In the genomic region with DNA sequence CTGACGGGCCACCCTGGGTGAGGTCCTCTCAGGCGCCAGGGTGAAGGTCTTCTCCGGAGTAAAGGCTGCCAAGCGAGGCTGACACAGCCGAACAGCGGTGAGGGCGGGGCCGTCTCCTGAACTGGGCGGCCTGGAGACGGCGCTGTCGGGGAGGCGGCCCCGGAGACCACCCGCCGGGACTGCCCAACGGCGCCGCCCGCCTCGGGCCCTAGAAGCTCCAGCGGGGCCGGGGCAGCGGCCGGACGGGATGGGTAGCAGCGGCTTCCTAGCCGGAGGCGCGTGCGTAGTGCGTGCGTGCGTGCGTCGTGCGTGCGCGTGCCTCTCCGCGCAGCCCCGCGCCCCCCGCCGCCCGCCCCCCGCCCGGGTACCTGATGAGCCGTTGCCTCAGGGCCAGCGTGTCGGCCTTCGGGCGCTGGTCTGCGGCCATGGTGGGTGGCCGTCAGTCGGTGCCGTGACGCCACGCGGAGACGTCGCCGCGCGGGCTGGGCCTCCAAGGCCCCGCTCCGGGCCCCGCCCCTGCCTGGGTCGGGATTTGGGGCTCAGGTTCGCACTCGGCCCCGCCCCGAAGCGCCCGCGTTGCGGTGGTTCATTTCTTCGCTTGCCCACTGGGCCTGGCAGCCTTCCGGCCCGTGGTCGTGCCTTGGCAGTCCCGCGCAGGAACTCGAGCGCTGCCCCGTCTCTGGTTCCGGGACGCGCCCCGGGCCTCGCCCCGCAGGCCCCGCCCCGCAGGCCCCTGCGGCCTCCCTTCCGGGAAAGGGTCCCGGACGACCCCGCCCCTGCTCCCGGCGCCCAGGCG, we compare ENCODE assay signal across 9 cellular contexts. TPM values are rescaled to one million over a fixed set of nuclear protein-coding genes. Genes with fewer than 3 reads are reported as not detected.
A peak's percentile ranks its signal among the peaks of the same experiment; 100 is the strongest.
DNase-seq lines count a peak whose midpoint lies in the region; FAIRE-seq and TF ChIP-seq lines count a peak whose summit lies in the region.
"Had no signal": no experiment of that assay in that cellular context is flagged by ENCODE, and none has a peak within 500 bp of the region (broad histone marks: within the 10 kb centered on the region; RNA-seq: fewer than 3 reads in every experiment).

A gene (minus strand): TSS at position 679 of the 796 bp plus-strand sequence. CDS start 252 bp downstream, at position 427.

- CTCF ChIA-PET in HEK293 (lab: Yijun Ruan, JAX) = interaction anchor here (0.5 to 0.7 kb wide), 2 partner anchors 244 to 621 kb away, joined by 3 read pairs; no protein-coding TSS in a partner anchor

- H3K36me3 ChIP-seq in HEK293 (ENCODE audit: control insufficient read depth in 2 of 2, insufficient read depth in 1 of 2, low read length in 2 of 2) (peaks cover 14 to 44% of the 10 kb centered on the region in 2 experiments; a peak in 2 of 3 replicates), WERI-Rb-1 (no peaks in the 10 kb centered on the region; the same call in 1 of the 2 replicates), bronchial epithelial cell (ENCODE audit: control insufficient read depth, insufficient read depth, low read length) (peaks cover 9% of the 10 kb centered on the region), smooth muscle cell (ENCODE audit: low read depth) (no peaks in the 10 kb centered on the region)

- peak within 1 kb of the TSS; percentile 81 for H3K9ac ChIP-seq in smooth muscle cell (ENCODE audit: low read depth)

- no peak for FAIRE-seq in bronchial epithelial cell (lab: Jason Lieb, UNC)
- FAIRE-seq: G401.6 had no signal

- H3K27me3 Mint-ChIP-seq in immature natural killer cell (ENCODE audit: low read depth in 3 of 3) = peaks cover 2 to 10% (median 5%) of the 10 kb centered on the region in 3 donors

- H3K4me3 Mint-ChIP-seq in immature natural killer cell = peak within 1 kb of the TSS; percentile 79 to 89 (median 85)

- H3K9me3 ChIP-seq in HEK293 (ENCODE audit: control insufficient read depth, insufficient read depth, low read depth, low read length) (no peaks in the 10 kb centered on the region), WERI-Rb-1 (ENCODE audit: severe bottlenecking) (no peaks in the 10 kb centered on the region), smooth muscle cell (replicated peaks; ENCODE audit: low read depth) (no peaks in the 10 kb centered on the region)

- WGBS in smooth muscle cell (ENCODE audit: low lambda C conversion rate) = under 1% methylated on average over 60 of the region's 102 CpGs

- POLR2A ChIA-PET in HEK293 (lab: Yijun Ruan, JAX) = interaction anchor here (0.5 to 4.3 kb wide), 8 partner anchors 11 to 1480 kb away, joined by 3 to 28 read pairs (median 6); a partner anchor contains a TSS

- peaks cover 4% of the 10 kb centered on the region for H3F3A ChIP-seq in smooth muscle cell (ENCODE audit: low read depth)

- H3K4me3 ChIP-seq in HEK293 (ENCODE audit: low read depth, low read length) (peak within 1 kb of the TSS; percentile 76), WERI-Rb-1 (ENCODE audit: low read depth, low read length) (peak within 1 kb of the TSS; percentile 72), bronchial epithelial cell (ENCODE audit: low read depth, low read length) (peak within 1 kb of the TSS; percentile 68), smooth muscle cell (peak within 1 kb of the TSS; percentile 73)

- H3K27ac ChIP-seq in HEK293 (ENCODE audit: extremely low read depth, low read depth, low read length) (peak within 1 kb of the TSS; percentile 92), WERI-Rb-1 (peak within 1 kb of the TSS; percentile 79), smooth muscle cell (ENCODE audit: low read depth) (peak within 1 kb of the TSS; percentile 66)

- no peaks in the 10 kb centered on the region for H3K4me1 ChIP-seq in HEK293 (ENCODE audit: control insufficient read depth, insufficient read depth, low read length)
- peaks cover 9% of the 10 kb centered on the region for H3K4me1 ChIP-seq in smooth muscle cell (ENCODE audit: low read depth)

- H3K4me1 Mint-ChIP-seq in immature natural killer cell = peaks cover 65 to 82% of the 10 kb centered on the region in 2 donors

- no peaks in the 10 kb centered on the region for H3K27me3 ChIP-seq in WERI-Rb-1 (ENCODE audit: insufficient read depth, low read depth, severe bottlenecking)
- H3K27me3 ChIP-seq in bronchial epithelial cell (ENCODE audit: control insufficient read depth, insufficient read depth, low read length) = no peaks in the 10 kb centered on the region
- H3K27me3 ChIP-seq in smooth muscle cell (ENCODE audit: low read depth) = no peaks in the 10 kb centered on the region

- H4K20me1 ChIP-seq in smooth muscle cell (ENCODE audit: low read depth) = peaks cover 4% of the 10 kb centered on the region

- peak; percentile 9 for DNase-seq in NCI-H1694 treated with DMSO at 0.1 percent for 48 hours (lab: John Stamatoyannopoulos, UW)
- DNase-seq in NCI-H1694 (lab: John Stamatoyannopoulos, UW) = no peak
- peak; percentile 66 for DNase-seq in MV-4-11 (lab: John Stamatoyannopoulos, UW)
- DNase-seq in WERI-Rb-1 = peak; percentile 56
- DNase-seq in bronchial epithelial cell (ENCODE audit: low read depth) = no peak
- DNase-seq in immature natural killer cell = peak; percentile 72 to 76 (median 73)
- peak; percentile 33 for DNase-seq in smooth muscle cell (lab: John Stamatoyannopoulos, UW; ENCODE audit: unreplicated experiment)

- peak within 1 kb of the TSS; percentile 97 for H3K4me2 ChIP-seq in smooth muscle cell

- TF ChIP-seq CTCF in HEK293 (tag by site-specific recombination; IDR thresholded peaks at IDR 0.05) = peak; percentile 67
- TF ChIP-seq CTCF in WERI-Rb-1 (IDR thresholded peaks at IDR 0.05; ENCODE audit: low read depth, low read length) = no peak
- peak; percentile 23 for TF ChIP-seq CTCF in bronchial epithelial cell (IDR thresholded peaks at IDR 0.05; ENCODE audit: insufficient read depth, low read length, severe bottlenecking)
- TF ChIP-seq CTCF in smooth muscle cell (IDR thresholded peaks at IDR 0.05; ENCODE audit: borderline replicate concordance, insufficient read depth, poor library complexity, severe bottlenecking) = no peak

- peaks cover 8 to 15% (median 10%) of the 10 kb centered on the region in 3 donors for H3K36me3 Mint-ChIP-seq in immature natural killer cell

- H3K9me3 Mint-ChIP-seq in immature natural killer cell = no peaks in the 10 kb centered on the region

- peaks cover 26% of the 10 kb centered on the region for H3K79me2 ChIP-seq in smooth muscle cell (ENCODE audit: low read depth)

- H2AFZ ChIP-seq in smooth muscle cell (ENCODE audit: low read depth) = peak within 1 kb of the TSS; percentile 92

- H3K27ac Mint-ChIP-seq in immature natural killer cell = peak within 1 kb of the TSS; percentile 66 to 93 (median 86)

TF ChIP-seq in HEK293, 187 proteins besides CTCF, POLR2A, EP300 and RAD21 (continues in another document):
- TF ChIP-seq ZNF174 (tag by site-specific recombination; IDR thresholded peaks at IDR 0.05) = 0 out of 2 replicates have a peak, but pooled peaks have one; percentile 5
- no peak for TF ChIP-seq ZNF366 (tag by site-specific recombination; conservative IDR thresholded peaks at IDR 0.05)
- TF ChIP-seq SP7 (tag by site-specific recombination; IDR thresholded peaks at IDR 0.05) = peak; percentile 47; the same call in 1 of the 2 replicates
- TF ChIP-seq, protein P1, sequence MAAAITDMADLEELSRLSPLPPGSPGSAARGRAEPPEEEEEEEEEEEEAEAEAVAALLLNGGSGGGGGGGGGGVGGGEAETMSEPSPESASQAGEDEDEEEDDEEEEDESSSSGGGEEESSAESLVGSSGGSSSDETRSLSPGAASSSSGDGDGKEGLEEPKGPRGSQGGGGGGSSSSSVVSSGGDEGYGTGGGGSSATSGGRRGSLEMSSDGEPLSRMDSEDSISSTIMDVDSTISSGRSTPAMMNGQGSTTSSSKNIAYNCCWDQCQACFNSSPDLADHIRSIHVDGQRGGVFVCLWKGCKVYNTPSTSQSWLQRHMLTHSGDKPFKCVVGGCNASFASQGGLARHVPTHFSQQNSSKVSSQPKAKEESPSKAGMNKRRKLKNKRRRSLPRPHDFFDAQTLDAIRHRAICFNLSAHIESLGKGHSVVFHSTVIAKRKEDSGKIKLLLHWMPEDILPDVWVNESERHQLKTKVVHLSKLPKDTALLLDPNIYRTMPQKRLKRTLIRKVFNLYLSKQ (tag by site-specific recombination; IDR thresholded peaks at IDR 0.05; ENCODE audit: borderline replicate concordance) = no peak
- no peak for TF ChIP-seq ZNF521 (tag by site-specific recombination; IDR thresholded peaks at IDR 0.05)
- TF ChIP-seq, protein P2, sequence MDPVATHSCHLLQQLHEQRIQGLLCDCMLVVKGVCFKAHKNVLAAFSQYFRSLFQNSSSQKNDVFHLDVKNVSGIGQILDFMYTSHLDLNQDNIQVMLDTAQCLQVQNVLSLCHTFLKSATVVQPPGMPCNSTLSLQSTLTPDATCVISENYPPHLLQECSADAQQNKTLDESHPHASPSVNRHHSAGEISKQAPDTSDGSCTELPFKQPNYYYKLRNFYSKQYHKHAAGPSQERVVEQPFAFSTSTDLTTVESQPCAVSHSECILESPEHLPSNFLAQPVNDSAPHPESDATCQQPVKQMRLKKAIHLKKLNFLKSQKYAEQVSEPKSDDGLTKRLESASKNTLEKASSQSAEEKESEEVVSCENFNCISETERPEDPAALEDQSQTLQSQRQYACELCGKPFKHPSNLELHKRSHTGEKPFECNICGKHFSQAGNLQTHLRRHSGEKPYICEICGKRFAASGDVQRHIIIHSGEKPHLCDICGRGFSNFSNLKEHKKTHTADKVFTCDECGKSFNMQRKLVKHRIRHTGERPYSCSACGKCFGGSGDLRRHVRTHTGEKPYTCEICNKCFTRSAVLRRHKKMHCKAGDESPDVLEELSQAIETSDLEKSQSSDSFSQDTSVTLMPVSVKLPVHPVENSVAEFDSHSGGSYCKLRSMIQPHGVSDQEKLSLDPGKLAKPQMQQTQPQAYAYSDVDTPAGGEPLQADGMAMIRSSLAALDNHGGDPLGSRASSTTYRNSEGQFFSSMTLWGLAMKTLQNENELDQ (tag by site-specific recombination; IDR thresholded peaks at IDR 0.05; ENCODE audit: low read depth) = no peak
- TF ChIP-seq ZBTB20 (tag by site-specific recombination; IDR thresholded peaks at IDR 0.05) = peak; percentile 62; the same call in 1 of the 2 replicates
- TF ChIP-seq ZXDB (tag by site-specific recombination; IDR thresholded peaks at IDR 0.05) = peak; percentile 97
- TF ChIP-seq ZNF24 (tag by site-specific recombination; IDR thresholded peaks at IDR 0.05) = peak; percentile 78; the same call in 1 of the 2 replicates
- TF ChIP-seq GLIS2 (tag by site-specific recombination; IDR thresholded peaks at IDR 0.05) = peak; percentile 45; the same call in 1 of the 2 replicates

RNA-seq across cellular contexts. Expression of the gene that starts here (rescaled TPM):
- 29.2 and 40.6 TPM in 2 replicates for total RNA-seq in bronchial epithelial cell
- 10 to 100 TPM; 28.2 to 44.1 (median 33.3) TPM for polyA plus RNA-seq in immature natural killer cell
- 15.7 and 17.1 TPM in 2 replicates for total RNA-seq in smooth muscle cell
- polyA plus RNA-seq in smooth muscle cell = 27.8 and 34.2 TPM in 2 replicates

Comparison
In these comparisons a context has a peak if more than half of its experiments do, and no peak if none do; other contexts are left out.
1. DNase-seq: peak in NCI-H1694 treated with DMSO at 0.1 percent for 48 hours (single experiment), MV-4-11 (single experiment), WERI-Rb-1 (single experiment), immature natural killer cell (3 of 3) and smooth muscle cell (single experiment); none in NCI-H1694 (single experiment) and bronchial epithelial cell (single experiment).
2. CTCF ChIP-seq: peak in HEK293 (single experiment) and bronchial epithelial cell (single experiment); none in WERI-Rb-1 (single experiment) and smooth muscle cell (single experiment).
3. Peak in every context shown above with its lines, with median percentiles within 50 percentile points of each other: H3K27ac ChIP-seq and H3K4me3 ChIP-seq.